In the genomic region with DNA sequence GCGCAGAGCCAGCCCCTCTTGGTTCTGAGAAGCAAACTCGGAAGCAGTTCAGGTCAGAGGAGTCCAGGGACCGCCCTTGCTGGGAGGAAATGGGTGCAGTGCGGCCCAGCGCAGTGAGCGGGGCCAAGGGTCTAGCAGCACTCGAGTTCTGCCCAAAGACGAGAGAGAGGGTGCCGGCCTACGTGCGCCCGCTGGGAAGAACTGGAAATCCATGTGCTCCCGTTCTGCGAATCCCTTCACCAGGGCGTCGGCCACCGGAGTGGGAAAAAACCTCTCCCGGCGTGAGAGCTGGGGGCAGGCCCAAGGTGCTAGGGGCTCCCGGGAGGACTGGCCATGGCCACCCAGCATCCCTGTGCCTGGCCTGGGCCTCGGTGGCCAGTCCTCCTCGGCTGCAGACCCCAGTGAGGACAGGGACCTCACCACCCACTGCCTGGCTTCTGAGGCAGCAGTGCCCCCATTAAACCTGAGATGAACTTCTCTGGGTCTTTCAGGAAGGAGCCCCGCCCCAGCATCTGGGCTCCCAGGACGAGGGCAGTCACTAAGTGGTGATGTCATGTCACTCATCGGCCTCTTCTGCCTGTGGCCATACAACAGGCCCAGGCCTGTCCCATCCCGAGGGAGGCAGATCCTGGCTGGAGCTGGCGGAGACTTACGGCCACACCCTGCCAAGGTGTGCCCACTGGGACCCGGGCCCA, we compare ENCODE assay signal across 1 cellular context.
TF ChIP-seq lines count a peak whose summit lies in the region.

No MANE protein-coding gene starts in this region.

TF ChIP-seq in HEK293, 187 proteins besides CTCF, POLR2A, EP300 and RAD21 (continued from another document and continues in another):
- TF ChIP-seq, protein P1, sequence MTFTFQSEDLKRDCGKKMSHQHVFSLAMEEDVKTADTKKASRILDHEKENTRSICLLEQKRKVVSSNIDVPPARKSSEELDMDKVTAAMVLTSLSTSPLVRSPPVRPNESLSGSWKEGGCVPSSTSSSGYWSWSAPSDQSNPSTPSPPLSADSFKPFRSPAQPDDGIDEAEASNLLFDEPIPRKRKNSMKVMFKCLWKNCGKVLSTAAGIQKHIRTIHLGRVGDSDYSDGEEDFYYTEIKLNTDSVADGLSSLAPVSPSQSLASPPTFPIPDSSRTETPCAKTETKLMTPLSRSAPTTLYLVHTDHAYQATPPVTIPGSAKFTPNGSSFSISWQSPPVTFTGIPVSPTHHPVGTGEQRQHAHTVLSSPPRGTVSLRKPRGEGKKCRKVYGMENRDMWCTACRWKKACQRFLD (tag by site-specific recombination; IDR thresholded peaks at IDR 0.05) = no peak
- TF ChIP-seq, protein P2, sequence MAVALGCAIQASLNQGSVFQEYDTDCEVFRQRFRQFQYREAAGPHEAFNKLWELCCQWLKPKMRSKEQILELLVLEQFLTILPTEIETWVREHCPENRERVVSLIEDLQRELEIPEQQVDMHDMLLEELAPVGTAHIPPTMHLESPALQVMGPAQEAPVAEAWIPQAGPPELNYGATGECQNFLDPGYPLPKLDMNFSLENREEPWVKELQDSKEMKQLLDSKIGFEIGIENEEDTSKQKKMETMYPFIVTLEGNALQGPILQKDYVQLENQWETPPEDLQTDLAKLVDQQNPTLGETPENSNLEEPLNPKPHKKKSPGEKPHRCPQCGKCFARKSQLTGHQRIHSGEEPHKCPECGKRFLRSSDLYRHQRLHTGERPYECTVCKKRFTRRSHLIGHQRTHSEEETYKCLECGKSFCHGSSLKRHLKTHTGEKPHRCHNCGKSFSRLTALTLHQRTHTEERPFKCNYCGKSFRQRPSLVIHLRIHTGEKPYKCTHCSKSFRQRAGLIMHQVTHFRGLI (tag by site-specific recombination; IDR thresholded peaks at IDR 0.05) = no peak
- TF ChIP-seq, protein P3, sequence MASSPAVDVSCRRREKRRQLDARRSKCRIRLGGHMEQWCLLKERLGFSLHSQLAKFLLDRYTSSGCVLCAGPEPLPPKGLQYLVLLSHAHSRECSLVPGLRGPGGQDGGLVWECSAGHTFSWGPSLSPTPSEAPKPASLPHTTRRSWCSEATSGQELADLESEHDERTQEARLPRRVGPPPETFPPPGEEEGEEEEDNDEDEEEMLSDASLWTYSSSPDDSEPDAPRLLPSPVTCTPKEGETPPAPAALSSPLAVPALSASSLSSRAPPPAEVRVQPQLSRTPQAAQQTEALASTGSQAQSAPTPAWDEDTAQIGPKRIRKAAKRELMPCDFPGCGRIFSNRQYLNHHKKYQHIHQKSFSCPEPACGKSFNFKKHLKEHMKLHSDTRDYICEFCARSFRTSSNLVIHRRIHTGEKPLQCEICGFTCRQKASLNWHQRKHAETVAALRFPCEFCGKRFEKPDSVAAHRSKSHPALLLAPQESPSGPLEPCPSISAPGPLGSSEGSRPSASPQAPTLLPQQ (tag by site-specific recombination; IDR thresholded peaks at IDR 0.05) = peak; percentile 75
- no peak for TF ChIP-seq ZNF549 (tag by site-specific recombination; IDR thresholded peaks at IDR 0.05)
- TF ChIP-seq ZNF626 (tag by site-specific recombination; IDR thresholded peaks at IDR 0.05) = no peak
- no peak for TF ChIP-seq ZNF155 (tag by site-specific recombination; IDR thresholded peaks at IDR 0.05)
- TF ChIP-seq, protein P4, sequence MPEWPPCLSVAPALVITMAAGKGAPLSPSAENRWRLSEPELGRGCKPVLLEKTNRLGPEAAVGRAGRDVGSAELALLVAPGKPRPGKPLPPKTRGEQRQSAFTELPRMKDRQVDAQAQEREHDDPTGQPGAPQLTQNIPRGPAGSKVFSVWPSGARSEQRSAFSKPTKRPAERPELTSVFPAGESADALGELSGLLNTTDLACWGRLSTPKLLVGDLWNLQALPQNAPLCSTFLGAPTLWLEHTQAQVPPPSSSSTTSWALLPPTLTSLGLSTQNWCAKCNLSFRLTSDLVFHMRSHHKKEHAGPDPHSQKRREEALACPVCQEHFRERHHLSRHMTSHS (tag by site-specific recombination; IDR thresholded peaks at IDR 0.05) = no peak
- TF ChIP-seq ZBTB1 (tag by site-specific recombination; IDR thresholded peaks at IDR 0.05) = no peak
- TF ChIP-seq ZNF366 (tag by site-specific recombination; conservative IDR thresholded peaks at IDR 0.05) = no peak; the same call in 1 of the 2 replicates
- TF ChIP-seq ZNF37A (tag by site-specific recombination; IDR thresholded peaks at IDR 0.05) = no peak
- no peak for TF ChIP-seq ZNF791 (tag by site-specific recombination; IDR thresholded peaks at IDR 0.05)
- no peak for TF ChIP-seq ZNF664 (tag by site-specific recombination; IDR thresholded peaks at IDR 0.05)
- peak; percentile 96 for TF ChIP-seq OSR2 (tag by site-specific recombination; IDR thresholded peaks at IDR 0.05)
- TF ChIP-seq ZEB2 (tag by site-specific recombination; IDR thresholded peaks at IDR 0.05) = peak; percentile 95
- TF ChIP-seq ZNF629 (tag by site-specific recombination; IDR thresholded peaks at IDR 0.05) = peak; percentile 94
- no peak for TF ChIP-seq MZF1 (tag by site-specific recombination; IDR thresholded peaks at IDR 0.05; ENCODE audit: borderline replicate concordance)
- no peak for TF ChIP-seq GFI1B (tag by site-specific recombination; IDR thresholded peaks at IDR 0.05)
- TF ChIP-seq SP2 (tag by site-specific recombination; IDR thresholded peaks at IDR 0.05) = peak; percentile 76
- no peak for TF ChIP-seq ZNF114 (tag by site-specific recombination; IDR thresholded peaks at IDR 0.05)
- TF ChIP-seq, protein P5, sequence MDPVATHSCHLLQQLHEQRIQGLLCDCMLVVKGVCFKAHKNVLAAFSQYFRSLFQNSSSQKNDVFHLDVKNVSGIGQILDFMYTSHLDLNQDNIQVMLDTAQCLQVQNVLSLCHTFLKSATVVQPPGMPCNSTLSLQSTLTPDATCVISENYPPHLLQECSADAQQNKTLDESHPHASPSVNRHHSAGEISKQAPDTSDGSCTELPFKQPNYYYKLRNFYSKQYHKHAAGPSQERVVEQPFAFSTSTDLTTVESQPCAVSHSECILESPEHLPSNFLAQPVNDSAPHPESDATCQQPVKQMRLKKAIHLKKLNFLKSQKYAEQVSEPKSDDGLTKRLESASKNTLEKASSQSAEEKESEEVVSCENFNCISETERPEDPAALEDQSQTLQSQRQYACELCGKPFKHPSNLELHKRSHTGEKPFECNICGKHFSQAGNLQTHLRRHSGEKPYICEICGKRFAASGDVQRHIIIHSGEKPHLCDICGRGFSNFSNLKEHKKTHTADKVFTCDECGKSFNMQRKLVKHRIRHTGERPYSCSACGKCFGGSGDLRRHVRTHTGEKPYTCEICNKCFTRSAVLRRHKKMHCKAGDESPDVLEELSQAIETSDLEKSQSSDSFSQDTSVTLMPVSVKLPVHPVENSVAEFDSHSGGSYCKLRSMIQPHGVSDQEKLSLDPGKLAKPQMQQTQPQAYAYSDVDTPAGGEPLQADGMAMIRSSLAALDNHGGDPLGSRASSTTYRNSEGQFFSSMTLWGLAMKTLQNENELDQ (tag by site-specific recombination; IDR thresholded peaks at IDR 0.05; ENCODE audit: low read depth) = no peak
- TF ChIP-seq ZNF596 (tag by site-specific recombination; IDR thresholded peaks at IDR 0.05) = no peak
- no peak for TF ChIP-seq REPIN1 (tag by site-specific recombination; IDR thresholded peaks at IDR 0.05; ENCODE audit: low read depth)
- 0 out of 2 replicates have a peak, but pooled peaks have one; percentile 12 for TF ChIP-seq SP3 (tag by site-specific recombination; IDR thresholded peaks at IDR 0.05)
- TF ChIP-seq, protein P6, sequence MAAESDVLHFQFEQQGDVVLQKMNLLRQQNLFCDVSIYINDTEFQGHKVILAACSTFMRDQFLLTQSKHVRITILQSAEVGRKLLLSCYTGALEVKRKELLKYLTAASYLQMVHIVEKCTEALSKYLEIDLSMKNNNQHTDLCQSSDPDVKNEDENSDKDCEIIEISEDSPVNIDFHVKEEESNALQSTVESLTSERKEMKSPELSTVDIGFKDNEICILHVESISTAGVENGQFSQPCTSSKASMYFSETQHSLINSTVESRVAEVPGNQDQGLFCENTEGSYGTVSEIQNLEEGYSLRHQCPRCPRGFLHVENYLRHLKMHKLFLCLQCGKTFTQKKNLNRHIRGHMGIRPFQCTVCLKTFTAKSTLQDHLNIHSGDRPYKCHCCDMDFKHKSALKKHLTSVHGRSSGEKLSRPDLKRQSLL (tag by site-specific recombination; IDR thresholded peaks at IDR 0.05) = no peak
- no peak for TF ChIP-seq ZNF571 (tag by site-specific recombination; IDR thresholded peaks at IDR 0.05)
- no peak for TF ChIP-seq ZNF146 (tag by site-specific recombination; IDR thresholded peaks at IDR 0.05)
- 0 out of 2 replicates have a peak, but pooled peaks have one; percentile 38 for TF ChIP-seq ZNF660 (tag by site-specific recombination; IDR thresholded peaks at IDR 0.05)
- no peak for TF ChIP-seq ZNF292 (tag by site-specific recombination; IDR thresholded peaks at IDR 0.05; ENCODE audit: borderline replicate concordance, low read depth)
- TF ChIP-seq, protein P7, sequence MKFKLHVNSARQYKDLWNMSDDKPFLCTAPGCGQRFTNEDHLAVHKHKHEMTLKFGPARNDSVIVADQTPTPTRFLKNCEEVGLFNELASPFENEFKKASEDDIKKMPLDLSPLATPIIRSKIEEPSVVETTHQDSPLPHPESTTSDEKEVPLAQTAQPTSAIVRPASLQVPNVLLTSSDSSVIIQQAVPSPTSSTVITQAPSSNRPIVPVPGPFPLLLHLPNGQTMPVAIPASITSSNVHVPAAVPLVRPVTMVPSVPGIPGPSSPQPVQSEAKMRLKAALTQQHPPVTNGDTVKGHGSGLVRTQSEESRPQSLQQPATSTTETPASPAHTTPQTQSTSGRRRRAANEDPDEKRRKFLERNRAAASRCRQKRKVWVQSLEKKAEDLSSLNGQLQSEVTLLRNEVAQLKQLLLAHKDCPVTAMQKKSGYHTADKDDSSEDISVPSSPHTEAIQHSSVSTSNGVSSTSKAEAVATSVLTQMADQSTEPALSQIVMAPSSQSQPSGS (tag by site-specific recombination; IDR thresholded peaks at IDR 0.05; ENCODE audit: low read depth) = peak; percentile 97
- TF ChIP-seq KLF9 (tag by site-specific recombination; IDR thresholded peaks at IDR 0.05; ENCODE audit: low read depth) = peak; percentile 40; the same call in 1 of the 2 replicates
- no peak for TF ChIP-seq ZNF548 (tag by site-specific recombination; IDR thresholded peaks at IDR 0.05)
- peak; percentile 99 for TF ChIP-seq IKZF3 (tag by site-specific recombination; IDR thresholded peaks at IDR 0.05)
- TF ChIP-seq ZNF837 (tag by site-specific recombination; IDR thresholded peaks at IDR 0.05) = no peak
- TF ChIP-seq ZNF610 (tag by site-specific recombination; IDR thresholded peaks at IDR 0.05; ENCODE audit: borderline replicate concordance) = no peak
- TF ChIP-seq GLI4 (tag by site-specific recombination; IDR thresholded peaks at IDR 0.05) = no peak
- no peak for TF ChIP-seq PRDM1 (tag by site-specific recombination; IDR thresholded peaks at IDR 0.05)
- 0 out of 2 replicates have a peak, but pooled peaks have one; percentile 14 for TF ChIP-seq ZXDB (tag by site-specific recombination; IDR thresholded peaks at IDR 0.05)
- TF ChIP-seq, protein P8, sequence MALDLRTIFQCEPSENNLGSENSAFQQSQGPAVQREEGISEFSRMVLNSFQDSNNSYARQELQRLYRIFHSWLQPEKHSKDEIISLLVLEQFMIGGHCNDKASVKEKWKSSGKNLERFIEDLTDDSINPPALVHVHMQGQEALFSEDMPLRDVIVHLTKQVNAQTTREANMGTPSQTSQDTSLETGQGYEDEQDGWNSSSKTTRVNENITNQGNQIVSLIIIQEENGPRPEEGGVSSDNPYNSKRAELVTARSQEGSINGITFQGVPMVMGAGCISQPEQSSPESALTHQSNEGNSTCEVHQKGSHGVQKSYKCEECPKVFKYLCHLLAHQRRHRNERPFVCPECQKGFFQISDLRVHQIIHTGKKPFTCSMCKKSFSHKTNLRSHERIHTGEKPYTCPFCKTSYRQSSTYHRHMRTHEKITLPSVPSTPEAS (tag by site-specific recombination; IDR thresholded peaks at IDR 0.05) = peak; percentile 32; the same call in 1 of the 2 replicates
- no peak; the same call in 1 of the 2 replicates for TF ChIP-seq ZBTB48 (tag by site-specific recombination; IDR thresholded peaks at IDR 0.05)
- peak; percentile 87 for TF ChIP-seq GLIS1 (tag by site-specific recombination; IDR thresholded peaks at IDR 0.05)
- TF ChIP-seq ZBTB21 (tag by site-specific recombination; IDR thresholded peaks at IDR 0.05) = peak; percentile 74
- peak; percentile 62 for TF ChIP-seq KLF8 (tag by site-specific recombination; IDR thresholded peaks at IDR 0.05)
- TF ChIP-seq ZNF24 (tag by site-specific recombination; IDR thresholded peaks at IDR 0.05) = 0 out of 2 replicates have a peak, but pooled peaks have one; percentile 57
- TF ChIP-seq ZNF404 (tag by site-specific recombination; IDR thresholded peaks at IDR 0.05) = no peak
- no peak for TF ChIP-seq ZNF2 (tag by site-specific recombination; IDR thresholded peaks at IDR 0.05)
- peak; percentile 80 for TF ChIP-seq BCL11A (tag by site-specific recombination; IDR thresholded peaks at IDR 0.05; ENCODE audit: low read depth)
- no peak for TF ChIP-seq ZBTB7A (tag by site-specific recombination; IDR thresholded peaks at IDR 0.05; ENCODE audit: low read depth)
- TF ChIP-seq, protein P9, sequence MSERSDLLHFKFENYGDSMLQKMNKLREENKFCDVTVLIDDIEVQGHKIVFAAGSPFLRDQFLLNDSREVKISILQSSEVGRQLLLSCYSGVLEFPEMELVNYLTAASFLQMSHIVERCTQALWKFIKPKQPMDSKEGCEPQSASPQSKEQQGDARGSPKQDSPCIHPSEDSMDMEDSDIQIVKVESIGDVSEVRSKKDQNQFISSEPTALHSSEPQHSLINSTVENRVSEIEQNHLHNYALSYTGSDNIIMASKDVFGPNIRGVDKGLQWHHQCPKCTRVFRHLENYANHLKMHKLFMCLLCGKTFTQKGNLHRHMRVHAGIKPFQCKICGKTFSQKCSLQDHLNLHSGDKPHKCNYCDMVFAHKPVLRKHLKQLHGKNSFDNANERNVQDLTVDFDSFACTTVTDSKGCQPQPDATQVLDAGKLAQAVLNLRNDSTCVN (tag by site-specific recombination; optimal IDR thresholded peaks at IDR 0.05) = no peak
- no peak for TF ChIP-seq ZNF621 (tag by site-specific recombination; IDR thresholded peaks at IDR 0.05)
- TF ChIP-seq RBAK (tag by site-specific recombination; IDR thresholded peaks at IDR 0.05) = no peak
- TF ChIP-seq, protein P10, sequence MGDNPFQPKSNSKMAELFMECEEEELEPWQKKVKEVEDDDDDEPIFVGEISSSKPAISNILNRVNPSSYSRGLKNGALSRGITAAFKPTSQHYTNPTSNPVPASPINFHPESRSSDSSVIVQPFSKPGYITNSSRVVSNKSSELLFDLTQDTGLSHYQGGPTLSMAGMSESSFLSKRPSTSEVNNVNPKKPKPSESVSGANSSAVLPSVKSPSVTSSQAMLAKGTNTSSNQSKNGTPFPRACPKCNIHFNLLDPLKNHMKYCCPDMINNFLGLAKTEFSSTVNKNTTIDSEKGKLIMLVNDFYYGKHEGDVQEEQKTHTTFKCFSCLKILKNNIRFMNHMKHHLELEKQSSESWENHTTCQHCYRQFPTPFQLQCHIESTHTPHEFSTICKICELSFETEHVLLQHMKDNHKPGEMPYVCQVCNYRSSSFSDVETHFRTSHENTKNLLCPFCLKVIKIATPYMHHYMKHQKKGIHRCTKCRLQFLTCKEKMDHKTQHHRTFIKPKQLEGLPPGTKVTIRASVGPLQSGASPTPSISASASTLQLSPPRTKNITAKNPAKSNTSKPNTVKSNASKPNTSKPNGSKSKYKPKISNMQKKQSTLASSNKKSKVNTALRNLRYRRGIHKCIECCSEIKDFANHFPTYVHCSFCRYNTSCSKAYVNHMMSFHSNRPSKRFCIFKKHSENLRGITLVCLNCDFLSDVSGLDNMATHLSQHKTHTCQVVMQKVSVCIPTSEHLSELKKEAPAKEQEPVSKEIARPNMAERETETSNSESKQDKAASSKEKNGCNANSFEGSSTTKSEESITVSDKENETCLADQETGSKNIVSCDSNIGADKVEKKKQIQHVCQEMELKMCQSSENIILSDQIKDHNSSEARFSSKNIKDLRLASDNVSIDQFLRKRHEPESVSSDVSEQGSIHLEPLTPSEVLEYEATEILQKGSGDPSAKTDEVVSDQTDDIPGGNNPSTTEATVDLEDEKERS (tag by site-specific recombination; IDR thresholded peaks at IDR 0.05) = no peak
